14 cellular contexts compared by ENCODE assay signal in the genomic region with DNA sequence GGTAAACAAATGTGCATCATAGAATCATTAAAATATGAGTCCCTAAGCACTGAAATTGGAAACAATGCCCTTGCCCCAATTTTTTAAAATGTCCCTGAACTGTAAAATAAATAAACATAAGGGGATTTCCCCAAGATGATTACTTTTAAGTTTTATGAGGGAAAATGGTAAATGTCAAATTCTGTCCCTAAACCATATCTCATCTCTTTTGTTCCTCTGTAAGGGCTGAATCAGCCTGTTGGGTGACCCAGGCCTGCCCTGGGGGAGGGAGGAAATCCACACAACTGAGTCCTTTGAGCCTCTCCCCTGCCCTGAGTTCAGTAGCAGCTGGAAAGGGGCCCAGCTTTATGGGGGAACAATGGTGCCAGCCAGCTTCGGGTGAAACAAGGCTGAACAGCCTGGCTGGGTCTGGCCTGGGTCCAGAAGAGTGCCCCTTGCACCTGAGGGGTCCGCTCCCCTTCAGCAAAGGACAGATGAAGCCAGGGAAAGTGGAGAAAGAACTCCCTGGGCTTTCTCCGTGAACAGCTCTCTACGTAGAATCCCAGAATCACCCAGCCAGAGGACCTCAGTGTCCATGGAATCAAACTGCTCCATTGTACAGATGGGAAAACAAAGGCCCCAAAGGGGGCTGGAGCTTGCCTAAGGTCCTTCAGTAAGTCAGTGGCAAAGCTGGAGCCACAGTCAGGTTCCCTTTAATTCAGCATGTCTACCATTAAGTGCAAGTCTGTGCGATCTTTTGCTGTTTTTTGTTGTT. TPM values are rescaled to one million over a fixed set of nuclear protein-coding genes. Genes with fewer than 3 reads are reported as not detected.
A peak's percentile ranks its signal among the peaks of the same experiment; 100 is the strongest.
DNase-seq lines count a peak whose midpoint lies in the region; ATAC-seq and TF ChIP-seq lines count a peak whose summit lies in the region.
"Had no signal": no experiment of that assay in that cellular context is flagged by ENCODE, and none has a peak within 500 bp of the region (broad histone marks: within the 10 kb centered on the region; RNA-seq: fewer than 3 reads in every experiment).

No MANE protein-coding gene starts in this region.

- H3K18ac ChIP-seq in mesendoderm (ENCODE audit: low read length) = no peak overlapping the region

- no peak overlapping the region for H3K23ac ChIP-seq in mesendoderm (ENCODE audit: low read length)

- no peaks in the 10 kb centered on the region for H3K27me3 Mint-ChIP-seq in chondrocyte (ENCODE audit: low read depth)
- H3K27me3 Mint-ChIP-seq: naive thymus-derived CD8-positive, alpha-beta T cell had no signal

- H3K9ac ChIP-seq in mesendoderm (ENCODE audit: low read length) (no peak overlapping the region), GM23248 (no peak overlapping the region)

- peak; percentile 20 for ATAC-seq in left ventricle myocardium superior
- no peak for ATAC-seq in activated naive CD4-positive, alpha-beta T cell treated with anti-CD3 and anti-CD28 coated beads, Interleukin-2, amount 50 U/mL, for 72 hours
- ATAC-seq: naive thymus-derived CD8-positive, alpha-beta T cell had no signal

- H3K9me3 Mint-ChIP-seq in activated naive CD4-positive, alpha-beta T cell treated with anti-CD3 and anti-CD28 coated beads, Interleukin-2, amount 50 U/mL, for 72 hours = no peaks in the 10 kb centered on the region
- H3K9me3 Mint-ChIP-seq in chondrocyte (ENCODE audit: low read depth) = no peaks in the 10 kb centered on the region
- H3K9me3 Mint-ChIP-seq: naive thymus-derived CD8-positive, alpha-beta T cell had no signal

- H3K4me1 ChIP-seq in mesendoderm (ENCODE audit: control insufficient read depth, low read depth, low read length) = no peaks in the 10 kb centered on the region
- H3K4me1 ChIP-seq in GM23248 (ENCODE audit: insufficient read depth) = peaks cover 7% of the 10 kb centered on the region; the same call in 1 of the 2 replicates

- H3K4me3 ChIP-seq in dorsolateral prefrontal cortex = no peak overlapping the region
- H3K4me3 ChIP-seq in mesendoderm (ENCODE audit: low read length) = no peak overlapping the region
- no peak overlapping the region for H3K4me3 ChIP-seq in GM23248

- TF ChIP-seq CTCF in dorsolateral prefrontal cortex (IDR thresholded peaks at IDR 0.05 in 54 of 56, conservative IDR thresholded peaks at IDR 0.05 in 2 of 56; ENCODE audit: low read depth in 1 of 56, partially characterized antibody in 56 of 56) (peak in 3 of 56 donors; percentile 15 to 21 (median 16)), chondrocyte (IDR thresholded peaks at IDR 0.05) (no peak)

- H3K9me3 ChIP-seq in GM23248 (ENCODE audit: low read depth) = no peaks in the 10 kb centered on the region

- in situ Hi-C loops in GM23248 (cut with MboI) = no loop called here

- H4K5ac ChIP-seq in mesendoderm (ENCODE audit: low read length) = no peak overlapping the region

- H3K27me3 ChIP-seq in dorsolateral prefrontal cortex = no peaks in the 10 kb centered on the region
- no peaks in the 10 kb centered on the region for H3K27me3 ChIP-seq in mesendoderm (ENCODE audit: insufficient read depth, low read length, poor library complexity)
- no peaks in the 10 kb centered on the region for H3K27me3 ChIP-seq in GM23248 (replicated peaks; ENCODE audit: insufficient read depth)

- no peak overlapping the region for H4K8ac ChIP-seq in mesendoderm (ENCODE audit: low read depth, low read length)

- H3K27ac ChIP-seq in dorsolateral prefrontal cortex (peak overlapping the region; percentile 6 to 100 (median 98)), mesendoderm (ENCODE audit: low read depth, low read length) (no peak overlapping the region), GM23248 (no peak overlapping the region)

- no peaks in the 10 kb centered on the region for H3K79me1 ChIP-seq in mesendoderm (ENCODE audit: low read length)

- no peaks in the 10 kb centered on the region for H4K20me1 ChIP-seq in GM23248 (ENCODE audit: insufficient read depth)

- no peak overlapping the region for H2AFZ ChIP-seq in GM23248

- no CpG with 5 or more reads among the region's 5 CpGs for WGBS in mesendoderm (ENCODE audit: extremely low coverage, insufficient coverage, low lambda C conversion rate)
- 77 to 81% methylated on average over 5 of the region's 5 CpGs for WGBS in GM23248 (ENCODE audit: low coverage in 1 of 2, low lambda C conversion rate in 2 of 2, missing lambda C conversion rate in 2 of 2), 2 experiments

- H2BK120ac ChIP-seq in mesendoderm (ENCODE audit: low read depth, low read length) = no peak overlapping the region

- H2BK15ac ChIP-seq in mesendoderm (replicated peaks; ENCODE audit: low read depth) = no peak overlapping the region

- H2BK5ac ChIP-seq in mesendoderm (ENCODE audit: low read length) = peak overlapping the region; percentile 28

- no peaks in the 10 kb centered on the region for H3K36me3 Mint-ChIP-seq in activated naive CD4-positive, alpha-beta T cell treated with anti-CD3 and anti-CD28 coated beads, Interleukin-2, amount 50 U/mL, for 72 hours
- no peaks in the 10 kb centered on the region for H3K36me3 Mint-ChIP-seq in chondrocyte (ENCODE audit: low read depth)
- H3K36me3 Mint-ChIP-seq: naive thymus-derived CD8-positive, alpha-beta T cell had no signal

- H3K4ac ChIP-seq in mesendoderm (ENCODE audit: low read depth, low read length) = no peak overlapping the region

- H3K9me2 ChIP-seq in GM23248 (ENCODE audit: insufficient read depth) = no peaks in the 10 kb centered on the region

- H3K4me1 Mint-ChIP-seq in chondrocyte (ENCODE audit: low read depth) = no peaks in the 10 kb centered on the region

- peak overlapping the region in 1 of 2 donors; percentile 66 for H3K27ac Mint-ChIP-seq in activated naive CD4-positive, alpha-beta T cell treated with anti-CD3 and anti-CD28 coated beads, Interleukin-2, amount 50 U/mL, for 72 hours
- H3K27ac Mint-ChIP-seq in chondrocyte (ENCODE audit: unreplicated experiment) = no peak overlapping the region

- no peaks in the 10 kb centered on the region for H3F3A ChIP-seq in GM23248 (ENCODE audit: insufficient read depth)

- H3K36me3 ChIP-seq in mesendoderm (ENCODE audit: control insufficient read depth, insufficient read depth, low read length) (no peaks in the 10 kb centered on the region), GM23248 (ENCODE audit: low read depth) (no peaks in the 10 kb centered on the region)

- H3K4me3 Mint-ChIP-seq in chondrocyte (ENCODE audit: unreplicated experiment) = no peak overlapping the region

- H2AK5ac ChIP-seq in mesendoderm (ENCODE audit: low read length) = no peak overlapping the region

- DNase-seq in left ventricle myocardium superior (no peak), cardiac septum (ENCODE audit: low spot score) (no peak), dorsolateral prefrontal cortex (peak; percentile 30 to 95 (median 90)), mesendoderm (no peak), GM23248 (no peak), chondrocyte (ENCODE audit: low spot score) (no peak), DMS153 treated with DMSO at 0.1 percent for 48 hours (lab: John Stamatoyannopoulos, UW; ENCODE audit: unreplicated experiment) (no peak)
- no peak for DNase-seq in activated naive CD4-positive, alpha-beta T cell treated with anti-CD3 and anti-CD28 coated beads, Interleukin-2, amount 50 U/mL, for 72 hours (ENCODE audit: low spot score in 2 of 2)
- DNase-seq: activated CD4-positive, alpha-beta T cell treated with anti-CD3 and anti-CD28 coated beads, Interleukin-2, amount 50 U/mL, for 1 hour; activated naive CD4-positive, alpha-beta T cell treated with anti-CD3 and anti-CD28 coated beads, Interleukin-2, amount 50 U/mL, for 16 hours; effector CD4-positive, alpha-beta T cell; naive thymus-derived CD8-positive, alpha-beta T cell; NCI-H1417 treated with DMSO at 0.1 percent for 48 hours; stimulated activated CD4-positive, alpha-beta T cell treated with anti-CD3 and anti-CD28 coated beads, Interleukin-15, amount 100 ng/mL, for 24 hours had no signal

- H3K4me2 ChIP-seq in mesendoderm (ENCODE audit: low read length) (no peak overlapping the region), GM23248 (ENCODE audit: unreplicated experiment) (no peak overlapping the region)

- H3K56ac ChIP-seq in mesendoderm (ENCODE audit: low read length) = no peak overlapping the region

- intact Hi-C loops in left ventricle myocardium superior (cut with micrococcal nuclease) (no loop called here), cardiac septum (cut with DNase I) (no loop called here), dorsolateral prefrontal cortex (cut with DNase I) (no loop called here)

- H3K79me2 ChIP-seq in mesendoderm (ENCODE audit: control insufficient read depth, insufficient read depth, low read length) (no peaks in the 10 kb centered on the region), GM23248 (ENCODE audit: insufficient read depth) (no peaks in the 10 kb centered on the region)

RNA-seq across cellular contexts. Expression of a gene that starts 28.2 kb away (rescaled TPM):
- total RNA-seq in left ventricle myocardium superior (39.5 TPM), cardiac septum (36.4 TPM), dorsolateral prefrontal cortex (100 to 1,000 TPM in 19 of 120 experiments, 10 to 100 TPM in 101; 60.3 to 137 (median 86.3) TPM), chondrocyte (58.2 to 96.9 TPM (median 84.8 TPM) in 3 replicates)
- polyA plus RNA-seq in mesendoderm (2013, experiment 1 of 2) = 18.3 TPM
- polyA plus RNA-seq in mesendoderm (2013, experiment 2 of 2) = 18.5 TPM
- total RNA-seq in GM23248 (2014; rRNA removed; shearing (Covaris generic)) = 47.7 and 50.0 TPM in 2 replicates
- polyA plus RNA-seq in GM23248 (2016; fragmentation: Nextera tagmentation; extraction: Ambion mirVana) = 28.5 and 31.0 TPM in 2 replicates
- total RNA-seq in activated naive CD4-positive, alpha-beta T cell treated with anti-CD3 and anti-CD28 coated beads, Interleukin-2, amount 50 U/mL, for 72 hours = 10 to 100 TPM; 37.4 to 49.5 TPM

RNA-seq across cellular contexts. Expression of a gene that starts 31.7 kb away (rescaled TPM):
- total RNA-seq in left ventricle myocardium superior = 60.2 TPM
- 45.7 TPM for total RNA-seq in cardiac septum
- total RNA-seq in dorsolateral prefrontal cortex = 10 to 100 TPM; 29.7 to 56.2 (median 46.7) TPM
- polyA plus RNA-seq in mesendoderm (2013, experiment 1 of 2) = 233 TPM
- 236 TPM for polyA plus RNA-seq in mesendoderm (2013, experiment 2 of 2)
- 82.6 and 115 TPM in 2 replicates for total RNA-seq in GM23248 (2014; rRNA removed; shearing (Covaris generic))
- 53.7 and 53.8 TPM in 2 replicates for polyA plus RNA-seq in GM23248 (2016; fragmentation: Nextera tagmentation; extraction: Ambion mirVana)
- 100 to 1,000 TPM; 166 to 211 TPM for total RNA-seq in activated naive CD4-positive, alpha-beta T cell treated with anti-CD3 and anti-CD28 coated beads, Interleukin-2, amount 50 U/mL, for 72 hours
- total RNA-seq in chondrocyte = 98.0 to 166 TPM (median 162 TPM) in 3 replicates

Comparison
In these comparisons a context has a peak if more than half of its experiments do, and no peak if none do; other contexts are left out.
1. DNase-seq: peak in dorsolateral prefrontal cortex (10 of 10); none in left ventricle myocardium superior (single experiment), cardiac septum (single experiment), mesendoderm (single experiment), GM23248 (single experiment), activated naive CD4-positive, alpha-beta T cell treated with anti-CD3 and anti-CD28 coated beads, Interleukin-2, amount 50 U/mL, for 72 hours (0 of 2), chondrocyte (single experiment) and DMS153 treated with DMSO at 0.1 percent for 48 hours (single experiment).
2. H3K27ac ChIP-seq: peak in dorsolateral prefrontal cortex (59 of 59); none in mesendoderm (single experiment) and GM23248 (single experiment).